Comparison of ENCODE assay signal across 18 cellular contexts in the genomic region with DNA sequence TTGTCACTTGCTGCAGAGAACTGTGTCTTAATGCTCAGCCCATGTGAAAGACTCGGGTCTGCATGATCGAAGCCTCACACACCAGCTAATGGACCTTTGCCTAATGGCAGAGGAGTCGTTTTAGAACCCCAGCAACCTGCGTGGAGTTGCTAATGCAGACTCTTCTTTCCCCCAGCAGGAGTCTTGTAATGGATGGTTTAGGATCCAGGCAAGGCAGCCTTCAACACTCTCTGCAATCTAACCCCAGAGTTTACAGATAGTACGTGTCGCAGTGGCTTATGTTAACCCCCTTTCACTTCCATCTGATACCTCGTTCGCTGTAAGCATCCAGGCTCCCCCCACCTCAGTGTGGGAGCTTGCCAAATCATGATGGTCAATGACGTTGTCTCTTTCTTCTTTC.
DNase-seq lines count a peak whose midpoint lies in the region; ATAC-seq and TF ChIP-seq lines count a peak whose summit lies in the region.
"Had no signal": no experiment of that assay in that cellular context is flagged by ENCODE, and none has a peak within 500 bp of the region (broad histone marks: within the 10 kb centered on the region; RNA-seq: fewer than 3 reads in every experiment).

No MANE protein-coding gene starts in this region.

- no TSS peak for BruUV-seq in MCF 10A (replicated peaks; lab: Mats Ljungman, UMichigan)

- H3K27ac Mint-ChIP-seq in GM23338 (no peak overlapping the region), WTC11 (no peak overlapping the region), endodermal cell (no peak overlapping the region), MCF 10A (ENCODE audit: low read depth, unreplicated experiment) (no peak overlapping the region)
- H3K27ac Mint-ChIP-seq: CD14-positive monocyte; CD8-positive, alpha-beta T cell had no signal

- H3K36me3 ChIP-seq in GM23338 (ENCODE audit: insufficient read depth) (no peaks in the 10 kb centered on the region; the same call in 1 of the 2 replicates), endodermal cell (ENCODE audit: control insufficient read depth, insufficient read depth, low read length) (peaks cover 24% of the 10 kb centered on the region), mucosa of descending colon (ENCODE audit: low read depth) (no peaks in the 10 kb centered on the region)

- CTCF ChIA-PET in WTC11 (lab: Charles Lee) (interaction anchor here (1.6 to 2.1 kb wide), 2 partner anchors 31 to 44 kb away, joined by 6 to 7 read pairs; no protein-coding TSS in a partner anchor), MCF 10A (lab: Yijun Ruan, JAX) (interaction anchor here (0.5 kb wide), 1 partner anchor 675 kb away, joined by 3 read pairs; no protein-coding TSS in a partner anchor)

- ATAC-seq in GM23338 = peak; percentile 38
- ATAC-seq in WTC11 = peak; percentile 18
- ATAC-seq in mucosa of descending colon = no peak
- ATAC-seq in left cardiac atrium = no peak
- ATAC-seq: CD8-positive, alpha-beta T cell; GM12878 had no signal

- H3K27ac ChIP-seq in GM23338 (ENCODE audit: low read depth) (no peak overlapping the region), endodermal cell (ENCODE audit: low read depth, low read length) (no peak overlapping the region)
- H3K27ac ChIP-seq: BLaER1 had no signal

- H3K4me2 ChIP-seq in GM23338 = no peak overlapping the region
- H3K4me2 ChIP-seq: BLaER1 had no signal

- H3K4me3 ChIP-seq in GM23338 (no peak overlapping the region), endodermal cell (ENCODE audit: low read length) (no peak overlapping the region), mucosa of descending colon (no peak overlapping the region)
- H3K4me3 ChIP-seq: BLaER1, GM12878, HAP-1 had no signal

- H3K9me3 ChIP-seq in endodermal cell (ENCODE audit: control insufficient read depth, low read length) = no peaks in the 10 kb centered on the region
- no peaks in the 10 kb centered on the region for H3K9me3 ChIP-seq in mucosa of descending colon
- H3K9me3 ChIP-seq: BLaER1, HAP-1 had no signal

- H3K4me1 Mint-ChIP-seq in GM23338 (peaks cover 51% of the 10 kb centered on the region), WTC11 (peaks cover 55% of the 10 kb centered on the region), endodermal cell (peaks cover 23% of the 10 kb centered on the region), MCF 10A (ENCODE audit: insufficient read depth, unreplicated experiment) (no peaks in the 10 kb centered on the region)
- H3K4me1 Mint-ChIP-seq: CD14-positive monocyte had no signal

- H3K4me3 Mint-ChIP-seq in GM23338 = 0 out of 3 replicates have a peak overlapping the region, but pooled peaks have one; percentile 14
- H3K4me3 Mint-ChIP-seq in WTC11 = no peak overlapping the region
- no peak overlapping the region for H3K4me3 Mint-ChIP-seq in endodermal cell
- no peak overlapping the region for H3K4me3 Mint-ChIP-seq in MCF 10A (ENCODE audit: unreplicated experiment)
- H3K4me3 Mint-ChIP-seq: CD14-positive monocyte; CD8-positive, alpha-beta T cell had no signal

- no peaks in the 10 kb centered on the region for H3K27me3 Mint-ChIP-seq in GM23338 (ENCODE audit: insufficient read depth, low read depth, poor library complexity)
- H3K27me3 Mint-ChIP-seq in WTC11 (ENCODE audit: low read depth) = no peaks in the 10 kb centered on the region
- H3K27me3 Mint-ChIP-seq in endodermal cell (ENCODE audit: insufficient read depth) = peaks cover 93% of the 10 kb centered on the region
- H3K27me3 Mint-ChIP-seq in MCF 10A (ENCODE audit: insufficient read depth, unreplicated experiment) = no peaks in the 10 kb centered on the region

- no peaks in the 10 kb centered on the region for H3K9me2 ChIP-seq in GM23338 (ENCODE audit: insufficient read depth)

- TF ChIP-seq CTCF in GM23338 (conservative IDR thresholded peaks at IDR 0.05; ENCODE audit: low read depth in 2 of 2) (no peak), WTC11 (IDR thresholded peaks at IDR 0.05) (no peak), endodermal cell (conservative IDR thresholded peaks at IDR 0.05) (peak; percentile 38), MCF 10A (IDR thresholded peaks at IDR 0.05; ENCODE audit: unreplicated experiment) (no peak), mucosa of descending colon (IDR thresholded peaks at IDR 0.05) (no peak)

- no peaks in the 10 kb centered on the region for H3K27me3 ChIP-seq in GM23338 (ENCODE audit: insufficient read depth)
- H3K27me3 ChIP-seq in endodermal cell (ENCODE audit: control insufficient read depth, insufficient read depth, low read length, poor library complexity, severe bottlenecking) = peaks cover 44% of the 10 kb centered on the region
- H3K27me3 ChIP-seq: BLaER1 had no signal

- H3K4me1 ChIP-seq in GM23338 (ENCODE audit: insufficient read depth) = peaks cover 30% of the 10 kb centered on the region
- no peaks in the 10 kb centered on the region for H3K4me1 ChIP-seq in endodermal cell (ENCODE audit: control insufficient read depth, insufficient read depth, low read length)
- H3K4me1 ChIP-seq in mucosa of descending colon (ENCODE audit: low read depth) = no peaks in the 10 kb centered on the region
- H3K4me1 ChIP-seq: BLaER1, HAP-1 had no signal

- H3K36me3 Mint-ChIP-seq in GM23338 (ENCODE audit: low read depth) (peaks cover 20% of the 10 kb centered on the region), WTC11 (peaks cover 29% of the 10 kb centered on the region), endodermal cell (ENCODE audit: low read depth) (peaks cover 80% of the 10 kb centered on the region), MCF 10A (ENCODE audit: insufficient read depth, unreplicated experiment) (peaks cover 47% of the 10 kb centered on the region)
- H3K36me3 Mint-ChIP-seq: CD14-positive monocyte; CD8-positive, alpha-beta T cell had no signal

- no peak overlapping the region for H3K9ac ChIP-seq in endodermal cell (ENCODE audit: extremely low read depth, low read length, poor library complexity, severe bottlenecking)
- H3K9ac ChIP-seq: BLaER1 had no signal

- H3K9me3 Mint-ChIP-seq in GM23338 = no peaks in the 10 kb centered on the region
- H3K9me3 Mint-ChIP-seq in WTC11 = no peaks in the 10 kb centered on the region
- H3K9me3 Mint-ChIP-seq in endodermal cell = no peaks in the 10 kb centered on the region
- no peaks in the 10 kb centered on the region for H3K9me3 Mint-ChIP-seq in MCF 10A (ENCODE audit: unreplicated experiment)
- H3K9me3 Mint-ChIP-seq: CD8-positive, alpha-beta T cell had no signal

- H2AFZ ChIP-seq in GM23338 = no peak overlapping the region

- H3K79me2 ChIP-seq in GM23338 (replicated peaks; ENCODE audit: insufficient read depth) = no peaks in the 10 kb centered on the region

- no peaks in the 10 kb centered on the region for H3F3A ChIP-seq in GM23338 (replicated peaks; ENCODE audit: low read depth)

- intact Hi-C loops in MCF 10A (cut with micrococcal nuclease) (no loop called here), mucosa of descending colon (cut with DNase I, micrococcal nuclease) (no loop called here), left cardiac atrium (cut with DNase I) (no loop called here)

- POLR2A ChIA-PET in WTC11 (lab: Charles Lee) = no interaction called here
- POLR2A ChIA-PET in MCF 10A (lab: Yijun Ruan, JAX) = no interaction called here

- peak; percentile 35 for DNase-seq in GM23338 (ENCODE audit: low spot score)
- DNase-seq in WTC11 (ENCODE audit: low spot score) = no peak
- peak; percentile 61 for DNase-seq in endodermal cell
- peak; percentile 43 for DNase-seq in islet precursor cell
- DNase-seq in MCF 10A (ENCODE audit: unreplicated experiment) = no peak
- no peak for DNase-seq in hypothalamus (lab: John Stamatoyannopoulos, UW)
- DNase-seq in mucosa of descending colon = no peak
- DNase-seq in left cardiac atrium = no peak
- DNase-seq: 8988T; Calu3; CD8-positive, alpha-beta T cell; DMS79 treated with DMSO at 0.1 percent for 48 hours; GF-D8; GOT3 had no signal

- 65 to 66% methylated on average over 9 of the region's 9 CpGs for WGBS in endodermal cell (ENCODE audit: insufficient coverage in 1 of 2, insufficient read length in 1 of 2), 2 experiments

- H4K20me1 ChIP-seq in GM23338 (replicated peaks; ENCODE audit: insufficient read depth) = peaks cover 6% of the 10 kb centered on the region; the same call in 1 of the 2 replicates
- H4K20me1 ChIP-seq: BLaER1 had no signal

TF ChIP-seq in GM23338, 12 proteins besides CTCF, POLR2A, EP300 and RAD21 (continues in another document):
- TF ChIP-seq EZH2phosphoT487 (IDR thresholded peaks at IDR 0.05; ENCODE audit: unreplicated experiment) (no peak), CREB1 (CRISPR knock-in tag; IDR thresholded peaks at IDR 0.05; ENCODE audit: low read depth) (no peak), ZNF114 (CRISPR knock-in tag; IDR thresholded peaks at IDR 0.05) (no peak), JUNB (IDR thresholded peaks at IDR 0.05; ENCODE audit: unreplicated experiment) (no peak)

TF ChIP-seq in WTC11, 78 proteins besides CTCF, POLR2A, EP300 and RAD21:
- no peak for TF ChIP-seq E2F4 (CRISPR knock-in tag; IDR thresholded peaks at IDR 0.05; ENCODE audit: borderline replicate concordance, low read depth)
- TF ChIP-seq ZBTB21 (CRISPR knock-in tag; IDR thresholded peaks at IDR 0.05; ENCODE audit: borderline replicate concordance) = no peak
TF ChIP-seq in WTC11: peak in this region for 0.

Comparison
In these comparisons a context has a peak if more than half of its experiments do, and no peak if none do; other contexts are left out.
1. ATAC-seq: peak in GM23338 (single experiment) and WTC11 (single experiment); none in mucosa of descending colon (single experiment) and left cardiac atrium (0 of 2).
2. DNase-seq: peak in GM23338 (single experiment), endodermal cell (single experiment) and islet precursor cell (single experiment); none in WTC11 (single experiment), MCF 10A (single experiment), hypothalamus (0 of 51), mucosa of descending colon (0 of 3) and left cardiac atrium (single experiment).